Comparison of ENCODE assay signal across 39 cellular contexts in genomic region chr7:50431906-50432305, GRCh38.
"Had no signal": no experiment of that assay in that cellular context is flagged by ENCODE, and none has a peak within 500 bp of the region (broad histone marks: within the 10 kb centered on the region; RNA-seq: fewer than 3 reads in every experiment).

No MANE protein-coding gene starts in this region.

- ATAC-seq: activated naive CD4-positive, alpha-beta T cell treated with anti-CD3 and anti-CD28 coated beads, Interleukin-2, amount 50 U/mL, for 72 hours; activated naive CD8-positive, alpha-beta T cell treated with anti-CD3 and anti-CD28 coated beads, Interleukin-2, amount 50 U/mL, for 24 hours; activated T-cell treated with anti-CD3 and anti-CD28 coated beads, Interleukin-2, amount 50 U/mL, for 4 hours; activated T-cell treated with anti-CD3 and anti-CD28 coated beads, Interleukin-2, amount 50 U/mL, for 72 hours; activated T-helper 17 cell treated with anti-CD3 and anti-CD28 coated beads, Interleukin-2, amount 50 U/mL, for 72 hours; body of pancreas had no signal

- H3K36me3 Mint-ChIP-seq: activated naive CD4-positive, alpha-beta T cell treated with anti-CD3 and anti-CD28 coated beads, Interleukin-2, amount 50 U/mL, for 24 hours; activated naive CD8-positive, alpha-beta T cell had no signal

- H3K4me1 ChIP-seq: adrenal gland, ascending aorta, body of pancreas, breast epithelium had no signal

- H3K36me3 ChIP-seq: adrenal gland, ascending aorta, brain microvascular endothelial cell, breast epithelium, cardiac muscle cell had no signal

- H3K4me3 ChIP-seq: adrenal gland, ascending aorta, body of pancreas, breast epithelium, cardiac muscle cell had no signal

- DNase-seq: activated effector memory CD4-positive, alpha-beta T cell treated with anti-CD3 and anti-CD28 coated beads, Interleukin-2, amount 50 U/mL, for 16 hours; activated effector memory CD4-positive, alpha-beta T cell treated with Interleukin-2 at 50 U/mL for 16 hours; activated gamma-delta T cell; activated gamma-delta T cell treated with Interleukin-2 at 50 U/mL for 16 hours; activated naive CD4-positive, alpha-beta T cell; activated naive CD4-positive, alpha-beta T cell treated with anti-CD3 and anti-CD28 coated beads for 36 hours; activated naive CD4-positive, alpha-beta T cell treated with anti-CD3 and anti-CD28 coated beads, Interleukin-2, amount 10 ng/mL, durations not matched to agents 7 days and 5 days; activated naive CD4-positive, alpha-beta T cell treated with anti-CD3 and anti-CD28 coated beads, Interleukin-2, amount 50 U/mL, for 16 hours; activated naive CD4-positive, alpha-beta T cell treated with Interleukin-2 at 50 U/mL for 16 hours; activated naive CD8-positive, alpha-beta T cell treated with anti-CD3 and anti-CD28 coated beads for 36 hours; activated naive CD8-positive, alpha-beta T cell treated with anti-CD3 and anti-CD28 coated beads, Interleukin-2, amount 10 ng/mL, durations not matched to agents 7 days and 5 days; activated naive CD8-positive, alpha-beta T cell treated with anti-CD3 and anti-CD28 coated beads, Interleukin-2, amount 50 U/mL, for 24 hours; activated T-cell treated with anti-CD3 and anti-CD28 coated beads, Interleukin-2, amount 50 U/mL, for 1 hour; activated T-cell treated with anti-CD3 and anti-CD28 coated beads, Interleukin-2, amount 50 U/mL, for 24 hours; activated T-cell treated with anti-CD3 and anti-CD28 coated beads, Interleukin-2, amount 50 U/mL, for 4 hours; activated T-cell treated with anti-CD3 and anti-CD28 coated beads, Interleukin-2, amount 50 U/mL, for 48 hours; activated T-cell treated with anti-CD3 and anti-CD28 coated beads, Interleukin-2, amount 50 U/mL, for 72 hours; adrenal gland; amniotic stem cell; amygdala; anterior cingulate cortex; aorta; body of pancreas; brain microvascular endothelial cell; central memory CD4-positive, alpha-beta T cell; cerebellar nuclear complex had no signal

- H3K27ac Mint-ChIP-seq: activated naive CD4-positive, alpha-beta T cell treated with anti-CD3 and anti-CD28 coated beads for 36 hours; activated naive CD4-positive, alpha-beta T cell treated with anti-CD3 and anti-CD28 coated beads, Interleukin-2, amount 10 ng/mL, durations not matched to agents 7 days and 5 days; activated naive CD4-positive, alpha-beta T cell treated with anti-CD3 and anti-CD28 coated beads, Interleukin-2, amount 50 U/mL, for 24 hours; activated naive CD4-positive, alpha-beta T cell treated with anti-CD3 and anti-CD28 coated beads, Interleukin-2, amount 50 U/mL, for 72 hours; activated naive CD8-positive, alpha-beta T cell; activated naive CD8-positive, alpha-beta T cell treated with anti-CD3 and anti-CD28 coated beads for 36 hours; activated naive CD8-positive, alpha-beta T cell treated with anti-CD3 and anti-CD28 coated beads, Interleukin-2, amount 10 ng/mL, durations not matched to agents 7 days and 5 days; activated naive CD8-positive, alpha-beta T cell treated with anti-CD3 and anti-CD28 coated beads, Interleukin-2, amount 50 U/mL, for 24 hours; activated T-cell treated with anti-CD3 and anti-CD28 coated beads, Interleukin-2, amount 50 U/mL, for 24 hours; activated T-cell treated with anti-CD3 and anti-CD28 coated beads, Interleukin-2, amount 50 U/mL, for 72 hours; activated T-helper 1 cell treated with anti-CD3 and anti-CD28 coated beads, Interleukin-12 subunit alpha, Interleukin-12 subunit beta, Interleukin-2, Interleukin-4 antibody, amounts not matched to agents 30 ng/mL and 10 ng/mL and 1 ng/mL, durations not matched to agents 14 hours and 24 hours and 36 hours; activated T-helper 17 cell treated with anti-CD3 and anti-CD28 coated beads, Interleukin-2, amount 50 U/mL, for 72 hours; activated T-helper 2 cell treated with anti-CD3 and anti-CD28 coated beads, Interferon-gamma antibody, Interleukin-2, Interleukin-4, amounts not matched to agents 10 μg/mL and 5 μg/mL and 100 μg/mL, durations not matched to agents 14 hours and 24 hours and 36 hours; brain had no signal

- H3K4me3 Mint-ChIP-seq: activated naive CD4-positive, alpha-beta T cell treated with anti-CD3 and anti-CD28 coated beads for 36 hours; activated naive CD4-positive, alpha-beta T cell treated with anti-CD3 and anti-CD28 coated beads, Interleukin-2, amount 10 ng/mL, durations not matched to agents 7 days and 5 days; activated naive CD4-positive, alpha-beta T cell treated with anti-CD3 and anti-CD28 coated beads, Interleukin-2, amount 50 U/mL, for 24 hours; activated naive CD8-positive, alpha-beta T cell; activated naive CD8-positive, alpha-beta T cell treated with anti-CD3 and anti-CD28 coated beads for 36 hours; activated naive CD8-positive, alpha-beta T cell treated with anti-CD3 and anti-CD28 coated beads, Interleukin-2, amount 10 ng/mL, durations not matched to agents 7 days and 5 days; activated naive CD8-positive, alpha-beta T cell treated with anti-CD3 and anti-CD28 coated beads, Interleukin-2, amount 50 U/mL, for 24 hours; activated T-cell treated with anti-CD3 and anti-CD28 coated beads, Interleukin-2, amount 50 U/mL, for 24 hours; activated T-cell treated with anti-CD3 and anti-CD28 coated beads, Interleukin-2, amount 50 U/mL, for 4 hours; activated T-cell treated with anti-CD3 and anti-CD28 coated beads, Interleukin-2, amount 50 U/mL, for 72 hours; activated T-helper 1 cell treated with anti-CD3 and anti-CD28 coated beads, Interleukin-12 subunit alpha, Interleukin-12 subunit beta, Interleukin-2, Interleukin-4 antibody, amounts not matched to agents 30 ng/mL and 10 ng/mL and 1 ng/mL, durations not matched to agents 14 hours and 24 hours and 36 hours; activated T-helper 17 cell treated with anti-CD3 and anti-CD28 coated beads, Interleukin-2, amount 50 U/mL, for 72 hours; brain; central memory CD8-positive, alpha-beta T cell had no signal

- H3K27me3 Mint-ChIP-seq: activated naive CD4-positive, alpha-beta T cell treated with anti-CD3 and anti-CD28 coated beads, Interleukin-2, amount 10 ng/mL, durations not matched to agents 7 days and 5 days; activated naive CD4-positive, alpha-beta T cell treated with anti-CD3 and anti-CD28 coated beads, Interleukin-2, amount 50 U/mL, for 24 hours; activated naive CD8-positive, alpha-beta T cell; activated naive CD8-positive, alpha-beta T cell treated with anti-CD3 and anti-CD28 coated beads for 36 hours; activated naive CD8-positive, alpha-beta T cell treated with anti-CD3 and anti-CD28 coated beads, Interleukin-2, amount 10 ng/mL, durations not matched to agents 7 days and 5 days; activated naive CD8-positive, alpha-beta T cell treated with anti-CD3 and anti-CD28 coated beads, Interleukin-2, amount 50 U/mL, for 24 hours; activated T-cell treated with anti-CD3 and anti-CD28 coated beads, Interleukin-2, amount 50 U/mL, for 24 hours; activated T-helper 17 cell treated with anti-CD3 and anti-CD28 coated beads, Interleukin-2, amount 50 U/mL, for 72 hours; brain; central memory CD8-positive, alpha-beta T cell had no signal

- H3K27ac ChIP-seq: adrenal gland, ascending aorta, body of pancreas, brain microvascular endothelial cell, breast epithelium, cardiac muscle cell had no signal

- FAIRE-seq: astrocyte, bronchial epithelial cell had no signal

- H3K27me3 ChIP-seq: adrenal gland, ascending aorta, body of pancreas, brain microvascular endothelial cell, breast epithelium had no signal

- H3K9me3 Mint-ChIP-seq: activated naive CD4-positive, alpha-beta T cell treated with anti-CD3 and anti-CD28 coated beads for 36 hours; activated naive CD4-positive, alpha-beta T cell treated with anti-CD3 and anti-CD28 coated beads, Interleukin-2, amount 10 ng/mL, durations not matched to agents 7 days and 5 days; activated naive CD4-positive, alpha-beta T cell treated with anti-CD3 and anti-CD28 coated beads, Interleukin-2, amount 50 U/mL, for 24 hours; activated naive CD4-positive, alpha-beta T cell treated with anti-CD3 and anti-CD28 coated beads, Interleukin-2, amount 50 U/mL, for 72 hours; activated naive CD8-positive, alpha-beta T cell treated with anti-CD3 and anti-CD28 coated beads for 36 hours; activated naive CD8-positive, alpha-beta T cell treated with anti-CD3 and anti-CD28 coated beads, Interleukin-2, amount 10 ng/mL, durations not matched to agents 7 days and 5 days; activated naive CD8-positive, alpha-beta T cell treated with anti-CD3 and anti-CD28 coated beads, Interleukin-2, amount 50 U/mL, for 24 hours; activated T-cell treated with anti-CD3 and anti-CD28 coated beads, Interleukin-2, amount 50 U/mL, for 24 hours; activated T-cell treated with anti-CD3 and anti-CD28 coated beads, Interleukin-2, amount 50 U/mL, for 4 hours; activated T-cell treated with anti-CD3 and anti-CD28 coated beads, Interleukin-2, amount 50 U/mL, for 72 hours; activated T-helper 1 cell treated with anti-CD3 and anti-CD28 coated beads, Interleukin-12 subunit alpha, Interleukin-12 subunit beta, Interleukin-2, Interleukin-4 antibody, amounts not matched to agents 30 ng/mL and 10 ng/mL and 1 ng/mL, durations not matched to agents 14 hours and 24 hours and 36 hours; activated T-helper 17 cell treated with anti-CD3 and anti-CD28 coated beads, Interleukin-2, amount 50 U/mL, for 72 hours; activated T-helper 2 cell treated with anti-CD3 and anti-CD28 coated beads, Interferon-gamma antibody, Interleukin-2, Interleukin-4, amounts not matched to agents 10 μg/mL and 5 μg/mL and 100 μg/mL, durations not matched to agents 14 hours and 24 hours and 36 hours; brain; central memory CD8-positive, alpha-beta T cell had no signal

- H3K9me3 ChIP-seq: adrenal gland, ascending aorta, body of pancreas, breast epithelium had no signal

- H3K4me1 Mint-ChIP-seq: activated naive CD4-positive, alpha-beta T cell treated with anti-CD3 and anti-CD28 coated beads, Interleukin-2, amount 10 ng/mL, durations not matched to agents 7 days and 5 days; activated naive CD4-positive, alpha-beta T cell treated with anti-CD3 and anti-CD28 coated beads, Interleukin-2, amount 50 U/mL, for 24 hours; activated naive CD8-positive, alpha-beta T cell treated with anti-CD3 and anti-CD28 coated beads for 36 hours; activated naive CD8-positive, alpha-beta T cell treated with anti-CD3 and anti-CD28 coated beads, Interleukin-2, amount 10 ng/mL, durations not matched to agents 7 days and 5 days; activated naive CD8-positive, alpha-beta T cell treated with anti-CD3 and anti-CD28 coated beads, Interleukin-2, amount 50 U/mL, for 24 hours; activated T-helper 17 cell treated with anti-CD3 and anti-CD28 coated beads, Interleukin-2, amount 50 U/mL, for 72 hours; central memory CD8-positive, alpha-beta T cell had no signal
